28 cellular contexts compared by ENCODE assay signal in genomic region chr5:170257370-170257769, GRCh38. TPM values are rescaled to one million over a fixed set of nuclear protein-coding genes. Genes with fewer than 3 reads are reported as not detected.
DNase-seq lines count a peak whose midpoint lies in the region; ATAC-seq lines count a peak whose summit lies in the region.
"Had no signal": no experiment of that assay in that cellular context is flagged by ENCODE, and none has a peak within 500 bp of the region (broad histone marks: within the 10 kb centered on the region; RNA-seq: fewer than 3 reads in every experiment).

No MANE protein-coding gene starts in this region.

- H3K27ac Mint-ChIP-seq in stimulated activated naive CD8-positive, alpha-beta T cell treated with anti-CD3 and anti-CD28 coated beads, Interleukin-15, Interleukin-2, amounts not matched to agents 100 ng/mL and 50 ng/mL, for 24 hours = peak overlapping the region; percentile 37
- H3K27ac Mint-ChIP-seq in activated T-helper 1 cell treated with anti-CD3 and anti-CD28 coated beads, Interleukin-12 subunit alpha, Interleukin-12 subunit beta, Interleukin-2, Interleukin-4 antibody, amounts not matched to agents 30 ng/mL and 10 ng/mL and 1 ng/mL, durations not matched to agents 14 hours and 24 hours and 36 hours = peak overlapping the region; percentile 74
- H3K27ac Mint-ChIP-seq in immature natural killer cell = peak overlapping the region; percentile 42 to 83 (median 76)
- H3K27ac Mint-ChIP-seq: mesothelial cell of epicardium had no signal

- H3K4me3 Mint-ChIP-seq in stimulated activated naive CD8-positive, alpha-beta T cell treated with anti-CD3 and anti-CD28 coated beads, Interleukin-15, Interleukin-2, amounts not matched to agents 100 ng/mL and 50 ng/mL, for 24 hours = no peak overlapping the region
- H3K4me3 Mint-ChIP-seq in activated T-helper 1 cell treated with anti-CD3 and anti-CD28 coated beads, Interleukin-12 subunit alpha, Interleukin-12 subunit beta, Interleukin-2, Interleukin-4 antibody, amounts not matched to agents 30 ng/mL and 10 ng/mL and 1 ng/mL, durations not matched to agents 14 hours and 24 hours and 36 hours = no peak overlapping the region
- H3K4me3 Mint-ChIP-seq in immature natural killer cell = no peak overlapping the region
- H3K4me3 Mint-ChIP-seq: mesothelial cell of epicardium, nephron had no signal

- peaks cover 98% of the 10 kb centered on the region for H3K36me3 Mint-ChIP-seq in stimulated activated naive CD8-positive, alpha-beta T cell treated with anti-CD3 and anti-CD28 coated beads, Interleukin-15, Interleukin-2, amounts not matched to agents 100 ng/mL and 50 ng/mL, for 24 hours (ENCODE audit: low read depth)
- H3K36me3 Mint-ChIP-seq in activated T-helper 1 cell treated with anti-CD3 and anti-CD28 coated beads, Interleukin-12 subunit alpha, Interleukin-12 subunit beta, Interleukin-2, Interleukin-4 antibody, amounts not matched to agents 30 ng/mL and 10 ng/mL and 1 ng/mL, durations not matched to agents 14 hours and 24 hours and 36 hours (ENCODE audit: low read depth) = peaks cover 88% of the 10 kb centered on the region
- H3K36me3 Mint-ChIP-seq in immature natural killer cell = peaks cover 24 to 97% (median 74%) of the 10 kb centered on the region in 3 donors
- H3K36me3 Mint-ChIP-seq: mesothelial cell of epicardium had no signal

- intact Hi-C loops in activated T-helper 1 cell treated with anti-CD3 and anti-CD28 coated beads, Interleukin-12 subunit alpha, Interleukin-12 subunit beta, Interleukin-2, Interleukin-4 antibody, amounts not matched to agents 30 ng/mL and 10 ng/mL and 1 ng/mL, durations not matched to agents 14 hours and 24 hours and 36 hours (cut with micrococcal nuclease) = no loop called here

- no peaks in the 10 kb centered on the region for H3K9me3 Mint-ChIP-seq in stimulated activated naive CD8-positive, alpha-beta T cell treated with anti-CD3 and anti-CD28 coated beads, Interleukin-15, Interleukin-2, amounts not matched to agents 100 ng/mL and 50 ng/mL, for 24 hours
- no peaks in the 10 kb centered on the region for H3K9me3 Mint-ChIP-seq in activated T-helper 1 cell treated with anti-CD3 and anti-CD28 coated beads, Interleukin-12 subunit alpha, Interleukin-12 subunit beta, Interleukin-2, Interleukin-4 antibody, amounts not matched to agents 30 ng/mL and 10 ng/mL and 1 ng/mL, durations not matched to agents 14 hours and 24 hours and 36 hours
- H3K9me3 Mint-ChIP-seq in immature natural killer cell = no peaks in the 10 kb centered on the region
- H3K9me3 Mint-ChIP-seq: mesothelial cell of epicardium, nephron had no signal

- peaks cover 50% of the 10 kb centered on the region for H3K4me1 Mint-ChIP-seq in stimulated activated naive CD8-positive, alpha-beta T cell treated with anti-CD3 and anti-CD28 coated beads, Interleukin-15, Interleukin-2, amounts not matched to agents 100 ng/mL and 50 ng/mL, for 24 hours (ENCODE audit: low read depth)
- H3K4me1 Mint-ChIP-seq in activated T-helper 1 cell treated with anti-CD3 and anti-CD28 coated beads, Interleukin-12 subunit alpha, Interleukin-12 subunit beta, Interleukin-2, Interleukin-4 antibody, amounts not matched to agents 30 ng/mL and 10 ng/mL and 1 ng/mL, durations not matched to agents 14 hours and 24 hours and 36 hours (ENCODE audit: low read depth) = peaks cover 82% of the 10 kb centered on the region
- peaks cover 62 to 83% of the 10 kb centered on the region in 2 donors for H3K4me1 Mint-ChIP-seq in immature natural killer cell

- H3K27me3 Mint-ChIP-seq in stimulated activated naive CD8-positive, alpha-beta T cell treated with anti-CD3 and anti-CD28 coated beads, Interleukin-15, Interleukin-2, amounts not matched to agents 100 ng/mL and 50 ng/mL, for 24 hours = no peaks in the 10 kb centered on the region
- no peaks in the 10 kb centered on the region for H3K27me3 Mint-ChIP-seq in activated T-helper 1 cell treated with anti-CD3 and anti-CD28 coated beads, Interleukin-12 subunit alpha, Interleukin-12 subunit beta, Interleukin-2, Interleukin-4 antibody, amounts not matched to agents 30 ng/mL and 10 ng/mL and 1 ng/mL, durations not matched to agents 14 hours and 24 hours and 36 hours (ENCODE audit: insufficient read depth)
- peaks cover 0 to 6% (median 0%) of the 10 kb centered on the region in 3 donors for H3K27me3 Mint-ChIP-seq in immature natural killer cell (ENCODE audit: low read depth in 3 of 3)

- DNase-seq in stimulated activated naive CD8-positive, alpha-beta T cell treated with anti-CD3 and anti-CD28 coated beads, Interleukin-15, Interleukin-2, amounts not matched to agents 100 U/mL and 50 U/mL, for 24 hours = no peak
- no peak for DNase-seq in activated T-helper 1 cell treated with anti-CD3 and anti-CD28 coated beads, Interleukin-12 subunit alpha, Interleukin-12 subunit beta, Interleukin-2, Interleukin-4 antibody, amounts not matched to agents 30 ng/mL and 10 ng/mL and 1 ng/mL, durations not matched to agents 14 hours and 24 hours and 36 hours (ENCODE audit: low spot score)
- DNase-seq in immature natural killer cell (no peak), NCI-H1436 treated with DMSO at 0.1 percent for 48 hours (lab: John Stamatoyannopoulos, UW) (no peak)
- DNase-seq in activated CD4-positive, CD25-positive, alpha-beta regulatory T cell treated with anti-CD3 and anti-CD28 coated beads, Interleukin-2, amount 50 U/mL, for 72 hours = no peak
- DNase-seq: activated effector memory CD4-positive, alpha-beta T cell treated with Interleukin-2 at 50 U/mL for 16 hours; anterior cingulate cortex; DMS 273 treated with DMSO at 0.1 percent for 48 hours; MV-4-11; NCI-H1694 treated with DMSO at 0.1 percent for 48 hours; NCI-H2171 treated with DMSO at 0.1 percent for 48 hours; NCI-H524 treated with DMSO at 0.1 percent for 48 hours; Peyer's patch; SJCRH30; spleen; stimulated activated CD4-positive, alpha-beta T cell treated with anti-CD3 and anti-CD28 coated beads, Interleukin-2, amount 100 ng/mL, for 48 hours; stimulated activated naive CD4-positive, alpha-beta T cell had no signal

- no peak for ATAC-seq in stimulated activated naive CD8-positive, alpha-beta T cell treated with anti-CD3 and anti-CD28 coated beads, Interleukin-15, Interleukin-2, amounts not matched to agents 100 U/mL and 50 U/mL, for 24 hours
- no peak for ATAC-seq in GM19324 (IDR thresholded peaks at IDR 0.05; ENCODE audit: low FRiP score, unreplicated experiment)
- ATAC-seq: gastroesophageal sphincter, right cardiac atrium had no signal

RNA-seq across cellular contexts. Expression of gene C5orf58, which starts 24.6 kb away (rescaled TPM):
- total RNA-seq in activated T-helper 1 cell treated with anti-CD3 and anti-CD28 coated beads, Interleukin-12 subunit alpha, Interleukin-12 subunit beta, Interleukin-2, Interleukin-4 antibody, amounts not matched to agents 30 ng/mL and 10 ng/mL and 1 ng/mL, durations not matched to agents 14 hours and 24 hours and 36 hours = not detected in 2 replicates
- polyA plus RNA-seq in immature natural killer cell = 1 to 10 TPM in 1 of 3 donors, under 1 TPM in 1, not detected in 1; 0.23 to 1.9 TPM
- total RNA-seq: cardiac muscle cell; gastroesophageal sphincter; liver; mesothelial cell of epicardium; Peyer's patch; SJCRH30; spleen; T-helper 2 cell treated with Interferon-gamma antibody and Interleukin-4, amounts not matched to agents 100 ng/mL and 5 ng/mL, for 36 hours; vagina had no signal
- polyA plus RNA-seq: cardiac muscle cell, keratinocyte had no signal

RNA-seq across cellular contexts. Expression of gene LCP2, which starts 40.2 kb away (rescaled TPM):
- total RNA-seq in activated T-helper 1 cell treated with anti-CD3 and anti-CD28 coated beads, Interleukin-12 subunit alpha, Interleukin-12 subunit beta, Interleukin-2, Interleukin-4 antibody, amounts not matched to agents 30 ng/mL and 10 ng/mL and 1 ng/mL, durations not matched to agents 14 hours and 24 hours and 36 hours = 350 and 351 TPM in 2 replicates
- 100 to 1,000 TPM in 1 of 3 donors, 10 to 100 TPM in 2; 87.1 to 276 (median 99.3) TPM for polyA plus RNA-seq in immature natural killer cell
- total RNA-seq: cardiac muscle cell, mesothelial cell of epicardium, SJCRH30 had no signal
- polyA plus RNA-seq: cardiac muscle cell, keratinocyte had no signal
